ENCODE assay signal across 11 cellular contexts in the genomic region with DNA sequence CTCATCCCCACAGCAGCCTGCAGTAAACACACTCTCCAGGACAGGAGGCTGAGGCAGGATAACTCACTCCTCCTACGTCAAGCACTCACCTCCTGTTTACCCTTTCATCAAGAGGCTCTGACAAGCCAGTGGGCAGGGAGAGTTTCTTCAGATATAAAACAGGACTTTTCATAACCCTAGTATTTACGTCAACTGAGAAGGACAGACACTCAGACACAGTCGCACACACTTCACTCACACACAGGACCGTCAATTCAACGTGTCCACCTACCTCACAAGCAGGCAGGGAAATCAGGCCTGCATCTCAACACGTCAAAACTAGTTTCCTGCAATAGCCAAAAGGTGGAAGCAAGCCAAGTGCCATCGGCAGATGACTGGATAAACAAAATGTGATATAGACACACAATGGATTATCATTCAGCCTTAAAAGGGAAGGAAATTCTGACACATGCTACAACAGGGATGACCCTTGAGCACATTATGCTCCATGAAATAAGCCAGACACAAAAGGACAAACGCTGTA. TPM values are rescaled to one million over a fixed set of nuclear protein-coding genes. Genes with fewer than 3 reads are reported as not detected.
DNase-seq lines count a peak whose midpoint lies in the region; ATAC-seq and TF ChIP-seq lines count a peak whose summit lies in the region.
"Had no signal": no experiment of that assay in that cellular context is flagged by ENCODE, and none has a peak within 500 bp of the region (broad histone marks: within the 10 kb centered on the region; RNA-seq: fewer than 3 reads in every experiment).

No MANE protein-coding gene starts in this region.

- no peak for DNase-seq in heart right ventricle
- DNase-seq in left ventricle myocardium superior: no peak
- DNase-seq in lower leg skin (ENCODE audit: low spot score in 2 of 2): peak; percentile 78 to 88
- DNase-seq in type B pancreatic cell (ENCODE audit: extremely low spot score, unreplicated experiment): no peak
- DNase-seq in pons (ENCODE audit: low spot score): no peak
- no peak for DNase-seq in middle frontal gyrus (ENCODE audit: extremely low spot score, low spot score)
- DNase-seq: NCI-H82 had no signal

- H3K36me3 Mint-ChIP-seq in activated T-helper 17 cell treated with anti-CD3 and anti-CD28 coated beads, Interleukin-2, amount 50 U/mL, for 72 hours (ENCODE audit: low read depth): peaks cover 52% of the 10 kb centered on the region
- H3K36me3 Mint-ChIP-seq in type B pancreatic cell: peaks cover 12% of the 10 kb centered on the region

- intact Hi-C loops in heart right ventricle (cut with DNase I): no loop called here
- intact Hi-C loops in left ventricle myocardium superior (cut with micrococcal nuclease): no loop called here
- intact Hi-C loops in lower leg skin (cut with DNase I; ENCODE audit: low total_unique reads): no loop called here

- peaks cover 0 to 20% (median 0%) of the 10 kb centered on the region in 9 donors for H3K36me3 ChIP-seq in heart right ventricle

- H3K4me3 ChIP-seq in heart right ventricle: no peak overlapping the region
- no peak overlapping the region for H3K4me3 ChIP-seq in lower leg skin (ENCODE audit: low read depth, poor library complexity, severe bottlenecking)

- H3K9me3 Mint-ChIP-seq in activated T-helper 17 cell treated with anti-CD3 and anti-CD28 coated beads, Interleukin-2, amount 50 U/mL, for 72 hours: no peaks in the 10 kb centered on the region
- no peaks in the 10 kb centered on the region for H3K9me3 Mint-ChIP-seq in type B pancreatic cell

- peak in 7 of 8 donors; percentile 20 to 76 (median 45) for ATAC-seq in heart right ventricle
- no peak for ATAC-seq in left ventricle myocardium superior
- peak; percentile 74 for ATAC-seq in activated T-helper 17 cell treated with anti-CD3 and anti-CD28 coated beads, Interleukin-2, amount 50 U/mL, for 72 hours (replicated peaks)
- no peak for ATAC-seq in HG03108 (IDR thresholded peaks at IDR 0.05; ENCODE audit: unreplicated experiment)
- ATAC-seq: HCT116 had no signal

- H3K27ac Mint-ChIP-seq in activated T-helper 17 cell treated with anti-CD3 and anti-CD28 coated beads, Interleukin-2, amount 50 U/mL, for 72 hours: peak overlapping the region; percentile 97
- H3K27ac Mint-ChIP-seq in type B pancreatic cell: peak overlapping the region; percentile 40

- H3K4me3 Mint-ChIP-seq in activated T-helper 17 cell treated with anti-CD3 and anti-CD28 coated beads, Interleukin-2, amount 50 U/mL, for 72 hours: peak overlapping the region; percentile 78
- peak overlapping the region; percentile 0 for H3K4me3 Mint-ChIP-seq in type B pancreatic cell

- no peaks in the 10 kb centered on the region for H3K9me3 ChIP-seq in heart right ventricle

- TF ChIP-seq CTCF in heart right ventricle (IDR thresholded peaks at IDR 0.05): no peak
- TF ChIP-seq CTCF in lower leg skin (IDR thresholded peaks at IDR 0.05): no peak
- no peak for TF ChIP-seq CTCF in type B pancreatic cell (conservative IDR thresholded peaks at IDR 0.05)

- TF ChIP-seq POLR2A in lower leg skin (IDR thresholded peaks at IDR 0.05): no peak

- peaks cover 10 to 97% (median 77%) of the 10 kb centered on the region in 9 donors for H3K4me1 ChIP-seq in heart right ventricle

- 36 to 39% methylated on average over 8 of the region's 8 CpGs for WGBS in heart right ventricle, 2 donors
- 35 to 41% methylated on average over 8 of the region's 8 CpGs for WGBS in lower leg skin, 2 donors

- H3K27me3 Mint-ChIP-seq in activated T-helper 17 cell treated with anti-CD3 and anti-CD28 coated beads, Interleukin-2, amount 50 U/mL, for 72 hours: no peaks in the 10 kb centered on the region
- H3K27me3 Mint-ChIP-seq in type B pancreatic cell: no peaks in the 10 kb centered on the region

- peaks cover 73% of the 10 kb centered on the region for H3K4me1 Mint-ChIP-seq in activated T-helper 17 cell treated with anti-CD3 and anti-CD28 coated beads, Interleukin-2, amount 50 U/mL, for 72 hours
- H3K4me1 Mint-ChIP-seq in type B pancreatic cell (ENCODE audit: unreplicated experiment): peaks cover 24% of the 10 kb centered on the region

- H3K27me3 ChIP-seq in heart right ventricle: no peaks in the 10 kb centered on the region

- H3K27ac ChIP-seq in heart right ventricle: peak overlapping the region in 9 of 10 donors; percentile 57 to 80 (median 72)
- H3K27ac ChIP-seq: epithelial cell of prostate had no signal

RNA-seq across cellular contexts. Expression of gene ITPKB, which starts 48.6 kb away (rescaled TPM):
- total RNA-seq in heart right ventricle (10 to 100 TPM; 12.1 to 30.5 (median 16.6) TPM), left ventricle myocardium superior (19.5 TPM), lower leg skin (10 to 100 TPM; 39.3 to 57.2 (median 44.1) TPM), type B pancreatic cell (ENCODE audit: low replicate concordance) (24.5 and 31.4 TPM in 2 replicates)
- polyA plus RNA-seq in heart right ventricle: 10 to 100 TPM in 1 of 2 donors, 1 to 10 TPM in 1; 4.5 to 17.0 TPM
- 10 to 100 TPM; 30.1 to 39.2 TPM for total RNA-seq in activated T-helper 17 cell treated with anti-CD3 and anti-CD28 coated beads, Interleukin-2, amount 50 U/mL, for 72 hours

Comparison
In these comparisons a context has a peak if more than half of its experiments do, and no peak if none do; other contexts are left out.
1. ATAC-seq: peak in heart right ventricle (7 of 8) and activated T-helper 17 cell treated with anti-CD3 and anti-CD28 coated beads, Interleukin-2, amount 50 U/mL, for 72 hours (single experiment); none in left ventricle myocardium superior (single experiment) and HG03108 (single experiment).
2. DNase-seq: peak in lower leg skin (2 of 2); none in heart right ventricle (0 of 2), left ventricle myocardium superior (single experiment), type B pancreatic cell (single experiment), pons (single experiment) and middle frontal gyrus (single experiment).